26 cellular contexts compared by ENCODE assay signal in genomic region chrX:39484159-39484558, GRCh38.
"Had no signal": no experiment of that assay in that cellular context is flagged by ENCODE, and none has a peak within 500 bp of the region (broad histone marks: within the 10 kb centered on the region; RNA-seq: fewer than 3 reads in every experiment).

No MANE protein-coding gene starts in this region.

- H3K79me2 ChIP-seq: hepatocyte had no signal

- H3K27me3 Mint-ChIP-seq: memory B cell; naive B cell; stimulated activated naive B cell treated with anti-CD40 and anti-IgM and Interleukin-4, amounts not matched to agents 10 μg/mL and 1 μg/mL and 100 μg/mL, for 72 hours; stimulated activated naive CD8-positive, alpha-beta T cell treated with anti-CD3 and anti-CD28 coated beads, Interleukin-15, Interleukin-2, amounts not matched to agents 100 ng/mL and 50 ng/mL, for 24 hours had no signal

- H2AFZ ChIP-seq: hepatocyte had no signal

- H3K4me1 Mint-ChIP-seq: memory B cell had no signal

- H3K27me3 ChIP-seq: esophagus muscularis mucosa, foreskin keratinocyte, gastroesophageal sphincter, hepatocyte, vagina had no signal

- H3K36me3 Mint-ChIP-seq: memory B cell; mesothelial cell of epicardium; naive B cell; natural killer cell treated with Interleukin-12 subunit alpha and Interleukin-12 subunit beta and Interleukin-15 and Interleukin-18, amount 100 ng/mL, for 72 hours; stimulated activated naive B cell treated with anti-CD40 and anti-IgM and Interleukin-4, amounts not matched to agents 10 μg/mL and 1 μg/mL and 100 μg/mL, for 72 hours had no signal

- H3K4me2 ChIP-seq: hepatocyte had no signal

- H3K4me1 ChIP-seq: gastroesophageal sphincter, heart left ventricle, prostate gland, vagina had no signal

- H3K27ac ChIP-seq: esophagus muscularis mucosa, foreskin keratinocyte, gastroesophageal sphincter, heart left ventricle, hepatocyte, prostate gland, skin epidermis, spleen, vagina had no signal

- H3K36me3 ChIP-seq: esophagus muscularis mucosa, gastroesophageal sphincter, heart left ventricle, prostate gland, spleen, vagina had no signal

- FAIRE-seq: colon, endothelial cell of umbilical vein, kidney had no signal

- H3K27ac Mint-ChIP-seq: memory B cell; mesothelial cell of epicardium; natural killer cell treated with Interleukin-12 subunit alpha and Interleukin-12 subunit beta and Interleukin-15 and Interleukin-18, amount 100 ng/mL, for 72 hours; stimulated activated naive B cell treated with anti-CD40 and anti-IgM and Interleukin-4, amounts not matched to agents 10 μg/mL and 1 μg/mL and 100 μg/mL, for 72 hours; stimulated activated naive CD8-positive, alpha-beta T cell treated with anti-CD3 and anti-CD28 coated beads, Interleukin-15, Interleukin-2, amounts not matched to agents 100 ng/mL and 50 ng/mL, for 24 hours had no signal

- DNase-seq: dorsolateral prefrontal cortex; effector CD8-positive, alpha-beta T cell; foreskin keratinocyte; heart left ventricle; kidney; mucosa of descending colon; naive B cell; spleen; stimulated activated CD4-positive, alpha-beta T cell treated with anti-CD3 and anti-CD28 coated beads, Interleukin-4, amount 100 ng/mL, for 4 hours; stimulated activated naive B cell treated with anti-CD40 and anti-IgM and Interleukin-4, amounts not matched to agents 10 μg/mL and 1 μg/mL and 100 μg/mL, for 72 hours; trophoblast cell had no signal

- H3K4me3 Mint-ChIP-seq: memory B cell; mesothelial cell of epicardium; naive B cell; natural killer cell treated with Interleukin-12 subunit alpha and Interleukin-12 subunit beta and Interleukin-15 and Interleukin-18, amount 100 ng/mL, for 72 hours; stimulated activated naive B cell treated with anti-CD40 and anti-IgM and Interleukin-4, amounts not matched to agents 10 μg/mL and 1 μg/mL and 100 μg/mL, for 72 hours; stimulated activated naive CD8-positive, alpha-beta T cell treated with anti-CD3 and anti-CD28 coated beads, Interleukin-15, Interleukin-2, amounts not matched to agents 100 ng/mL and 50 ng/mL, for 24 hours had no signal

- ATAC-seq: foreskin keratinocyte; gastroesophageal sphincter; heart left ventricle; left lobe of liver; mucosa of descending colon; natural killer cell treated with Interleukin-12 subunit alpha and Interleukin-12 subunit beta and Interleukin-15 and Interleukin-18, amount 100 ng/mL, for 72 hours; right cardiac atrium; stimulated activated naive B cell treated with anti-CD40 and anti-IgM and Interleukin-4, amounts not matched to agents 10 μg/mL and 1 μg/mL and 100 μg/mL, for 72 hours had no signal

- H3K4me3 ChIP-seq: dorsolateral prefrontal cortex, esophagus muscularis mucosa, gastroesophageal sphincter, heart left ventricle, hepatocyte, lung, mucosa of descending colon, prostate gland, skin epidermis, spleen, vagina had no signal

- H3K9me3 ChIP-seq: esophagus muscularis mucosa, gastroesophageal sphincter, heart left ventricle, mucosa of descending colon, prostate gland, spleen, vagina had no signal

- H3K9me3 Mint-ChIP-seq: memory B cell; natural killer cell treated with Interleukin-12 subunit alpha and Interleukin-12 subunit beta and Interleukin-15 and Interleukin-18, amount 100 ng/mL, for 72 hours; stimulated activated naive CD8-positive, alpha-beta T cell treated with anti-CD3 and anti-CD28 coated beads, Interleukin-15, Interleukin-2, amounts not matched to agents 100 ng/mL and 50 ng/mL, for 24 hours had no signal
